Comparison of ENCODE assay signal across 22 cellular contexts in the genomic region with DNA sequence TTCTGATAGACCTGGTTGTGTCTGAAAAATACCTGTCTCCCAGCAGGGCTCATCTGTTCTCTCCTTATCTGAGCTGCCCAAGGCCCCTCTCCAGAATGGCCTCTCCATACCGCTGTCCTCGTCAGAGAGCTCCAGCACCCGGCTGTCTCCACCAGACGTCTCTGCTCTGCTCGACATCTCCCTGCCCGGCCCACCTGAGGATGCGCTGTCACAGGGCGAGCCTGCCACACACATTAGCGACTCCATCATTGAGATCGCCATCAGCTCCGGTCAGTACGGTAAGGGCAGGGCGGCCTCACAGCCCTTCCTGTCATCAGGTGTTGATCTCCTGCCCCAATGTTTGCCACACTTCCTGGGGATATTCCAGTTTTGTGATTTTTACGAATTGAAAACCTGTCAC.
"Had no signal": no experiment of that assay in that cellular context is flagged by ENCODE, and none has a peak within 500 bp of the region (broad histone marks: within the 10 kb centered on the region; RNA-seq: fewer than 3 reads in every experiment).

No MANE protein-coding gene starts in this region.

- H3K9ac ChIP-seq: KMS-11 had no signal

- H3K9me3 ChIP-seq: SJSA1 had no signal

- DNase-seq: Kasumi-1, MM.1S, NCI-H1092 treated with DMSO at 0.1 percent for 48 hours, NCI-H1436, NCI-H187, NCI-H2029, NCI-H2081 treated with DMSO at 0.1 percent for 48 hours, NCI-H2171, NCI-H226, NCI-H446, NCI-H510A, NCI-H524 treated with DMSO at 0.1 percent for 48 hours, NCI-H69, NCI-H774, PC-3, SIG-M5 had no signal

- H3K4me2 ChIP-seq: KMS-11 had no signal

- H3K27ac ChIP-seq: HL-60, KMS-11, RWPE1, SJSA1, SK-N-MC had no signal

- ATAC-seq: K562, PC-3 had no signal

- H3K4me3 ChIP-seq: K562, SJSA1, SK-N-MC had no signal

- H3K27me3 ChIP-seq: SJSA1 had no signal

- H3K4me1 ChIP-seq: SJSA1 had no signal
